Comparison of ENCODE assay signal across 1 cellular context in genomic region chr6:10957414-10957886, GRCh38.
A peak's percentile ranks its signal among the peaks of the same experiment; 100 is the strongest.
TF ChIP-seq lines count a peak whose summit lies in the region.

No MANE protein-coding gene starts in this region.

TF ChIP-seq in HepG2, 621 proteins besides CTCF, POLR2A, EP300 and RAD21 (continued from another document and continues in another):
- TF ChIP-seq, protein P1, sequence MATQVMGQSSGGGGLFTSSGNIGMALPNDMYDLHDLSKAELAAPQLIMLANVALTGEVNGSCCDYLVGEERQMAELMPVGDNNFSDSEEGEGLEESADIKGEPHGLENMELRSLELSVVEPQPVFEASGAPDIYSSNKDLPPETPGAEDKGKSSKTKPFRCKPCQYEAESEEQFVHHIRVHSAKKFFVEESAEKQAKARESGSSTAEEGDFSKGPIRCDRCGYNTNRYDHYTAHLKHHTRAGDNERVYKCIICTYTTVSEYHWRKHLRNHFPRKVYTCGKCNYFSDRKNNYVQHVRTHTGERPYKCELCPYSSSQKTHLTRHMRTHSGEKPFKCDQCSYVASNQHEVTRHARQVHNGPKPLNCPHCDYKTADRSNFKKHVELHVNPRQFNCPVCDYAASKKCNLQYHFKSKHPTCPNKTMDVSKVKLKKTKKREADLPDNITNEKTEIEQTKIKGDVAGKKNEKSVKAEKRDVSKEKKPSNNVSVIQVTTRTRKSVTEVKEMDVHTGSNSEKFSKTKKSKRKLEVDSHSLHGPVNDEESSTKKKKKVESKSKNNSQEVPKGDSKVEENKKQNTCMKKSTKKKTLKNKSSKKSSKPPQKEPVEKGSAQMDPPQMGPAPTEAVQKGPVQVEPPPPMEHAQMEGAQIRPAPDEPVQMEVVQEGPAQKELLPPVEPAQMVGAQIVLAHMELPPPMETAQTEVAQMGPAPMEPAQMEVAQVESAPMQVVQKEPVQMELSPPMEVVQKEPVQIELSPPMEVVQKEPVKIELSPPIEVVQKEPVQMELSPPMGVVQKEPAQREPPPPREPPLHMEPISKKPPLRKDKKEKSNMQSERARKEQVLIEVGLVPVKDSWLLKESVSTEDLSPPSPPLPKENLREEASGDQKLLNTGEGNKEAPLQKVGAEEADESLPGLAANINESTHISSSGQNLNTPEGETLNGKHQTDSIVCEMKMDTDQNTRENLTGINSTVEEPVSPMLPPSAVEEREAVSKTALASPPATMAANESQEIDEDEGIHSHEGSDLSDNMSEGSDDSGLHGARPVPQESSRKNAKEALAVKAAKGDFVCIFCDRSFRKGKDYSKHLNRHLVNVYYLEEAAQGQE (IDR thresholded peaks at IDR 0.05; ENCODE audit: borderline replicate concordance in 1 of 2, low read depth in 1 of 2, low read length in 2 of 2): peak in 1 of 2 experiments; percentile 35; a peak in 1 of 4 replicates
- TF ChIP-seq ZBTB21 (CRISPR knock-in tag; IDR thresholded peaks at IDR 0.05) (no peak; the same call in 1 of the 2 replicates), ARNTL (CRISPR knock-in tag; IDR thresholded peaks at IDR 0.05) (peak; percentile 51; the same call in 1 of the 2 replicates), SOX6 (IDR thresholded peaks at IDR 0.05) (no peak), SOX6 (CRISPR knock-in tag; IDR thresholded peaks at IDR 0.05) (peak; percentile 91), SPEN (CRISPR knock-in tag; IDR thresholded peaks at IDR 0.05; ENCODE audit: low read depth) (no peak; the same call in 1 of the 2 replicates), POLR2G (IDR thresholded peaks at IDR 0.05; ENCODE audit: low read depth, low read length) (no peak), EED (CRISPR knock-in tag; IDR thresholded peaks at IDR 0.05) (no peak), HOXD1 (CRISPR knock-in tag; IDR thresholded peaks at IDR 0.05) (0 out of 2 replicates have a peak, but pooled peaks have one; percentile 54), SIN3A (IDR thresholded peaks at IDR 0.05; ENCODE audit: borderline replicate concordance, low read depth, low read length) (no peak), CREB1 (IDR thresholded peaks at IDR 0.05) (no peak), CREB1 (CRISPR knock-in tag; IDR thresholded peaks at IDR 0.05) (peak; percentile 49), HNF4G (IDR thresholded peaks at IDR 0.05; ENCODE audit: borderline replicate concordance, low read depth, low read length) (peak; percentile 70; the same call in 1 of the 2 replicates), HNF4G (CRISPR knock-in tag; IDR thresholded peaks at IDR 0.05; ENCODE audit: borderline replicate concordance, low read depth) (peak; percentile 64; the same call in 1 of the 2 replicates), ATF6 (CRISPR knock-in tag; conservative IDR thresholded peaks at IDR 0.05) (no peak), EEA1 (CRISPR knock-in tag; IDR thresholded peaks at IDR 0.05; ENCODE audit: borderline replicate concordance) (no peak), NKX3-1 (CRISPR knock-in tag; IDR thresholded peaks at IDR 0.05) (no peak), KLF6 (CRISPR knock-in tag; IDR thresholded peaks at IDR 0.05) (no peak), HDAC6 (IDR thresholded peaks at IDR 0.05; ENCODE audit: low read depth, low read length) (no peak), CHD2 (IDR thresholded peaks at IDR 0.05; ENCODE audit: low read depth, low read length) (no peak), ZNF256 (CRISPR knock-in tag; conservative IDR thresholded peaks at IDR 0.05) (no peak), XRCC5 (optimal IDR thresholded peaks at IDR 0.05; ENCODE audit: low read length) (no peak), BRF2 (CRISPR knock-in tag; IDR thresholded peaks at IDR 0.05) (no peak), MEF2D (CRISPR knock-in tag; IDR thresholded peaks at IDR 0.05) (peak; percentile 80), THYN1 (CRISPR knock-in tag; IDR thresholded peaks at IDR 0.05; ENCODE audit: borderline replicate concordance, low read depth) (no peak), JUNB (CRISPR knock-in tag; IDR thresholded peaks at IDR 0.05; ENCODE audit: borderline replicate concordance) (peak; percentile 55; the same call in 1 of the 2 replicates), CHCHD3 (CRISPR knock-in tag; IDR thresholded peaks at IDR 0.05) (no peak), SRSF9 (IDR thresholded peaks at IDR 0.05; ENCODE audit: borderline replicate concordance, insufficient read depth, low read depth, low read length, poor library complexity, severe bottlenecking) (no peak), MAZ (IDR thresholded peaks at IDR 0.05; ENCODE audit: borderline replicate concordance, low read depth, low read length) (no peak), MAZ (CRISPR knock-in tag; IDR thresholded peaks at IDR 0.05; ENCODE audit: low read depth) (no peak), CAMTA2 (CRISPR knock-in tag; IDR thresholded peaks at IDR 0.05; ENCODE audit: borderline replicate concordance) (no peak), ZSCAN20 (CRISPR knock-in tag; IDR thresholded peaks at IDR 0.05; ENCODE audit: borderline replicate concordance) (no peak; the same call in 1 of the 2 replicates), POGK (CRISPR knock-in tag; conservative IDR thresholded peaks at IDR 0.05) (no peak; the same call in 1 of the 2 replicates), ZNF816 (CRISPR knock-in tag; IDR thresholded peaks at IDR 0.05; ENCODE audit: borderline replicate concordance) (peak; percentile 42; the same call in 1 of the 2 replicates), ZFP82 (CRISPR knock-in tag; IDR thresholded peaks at IDR 0.05; ENCODE audit: borderline replicate concordance) (no peak)
- TF ChIP-seq, protein P2, sequence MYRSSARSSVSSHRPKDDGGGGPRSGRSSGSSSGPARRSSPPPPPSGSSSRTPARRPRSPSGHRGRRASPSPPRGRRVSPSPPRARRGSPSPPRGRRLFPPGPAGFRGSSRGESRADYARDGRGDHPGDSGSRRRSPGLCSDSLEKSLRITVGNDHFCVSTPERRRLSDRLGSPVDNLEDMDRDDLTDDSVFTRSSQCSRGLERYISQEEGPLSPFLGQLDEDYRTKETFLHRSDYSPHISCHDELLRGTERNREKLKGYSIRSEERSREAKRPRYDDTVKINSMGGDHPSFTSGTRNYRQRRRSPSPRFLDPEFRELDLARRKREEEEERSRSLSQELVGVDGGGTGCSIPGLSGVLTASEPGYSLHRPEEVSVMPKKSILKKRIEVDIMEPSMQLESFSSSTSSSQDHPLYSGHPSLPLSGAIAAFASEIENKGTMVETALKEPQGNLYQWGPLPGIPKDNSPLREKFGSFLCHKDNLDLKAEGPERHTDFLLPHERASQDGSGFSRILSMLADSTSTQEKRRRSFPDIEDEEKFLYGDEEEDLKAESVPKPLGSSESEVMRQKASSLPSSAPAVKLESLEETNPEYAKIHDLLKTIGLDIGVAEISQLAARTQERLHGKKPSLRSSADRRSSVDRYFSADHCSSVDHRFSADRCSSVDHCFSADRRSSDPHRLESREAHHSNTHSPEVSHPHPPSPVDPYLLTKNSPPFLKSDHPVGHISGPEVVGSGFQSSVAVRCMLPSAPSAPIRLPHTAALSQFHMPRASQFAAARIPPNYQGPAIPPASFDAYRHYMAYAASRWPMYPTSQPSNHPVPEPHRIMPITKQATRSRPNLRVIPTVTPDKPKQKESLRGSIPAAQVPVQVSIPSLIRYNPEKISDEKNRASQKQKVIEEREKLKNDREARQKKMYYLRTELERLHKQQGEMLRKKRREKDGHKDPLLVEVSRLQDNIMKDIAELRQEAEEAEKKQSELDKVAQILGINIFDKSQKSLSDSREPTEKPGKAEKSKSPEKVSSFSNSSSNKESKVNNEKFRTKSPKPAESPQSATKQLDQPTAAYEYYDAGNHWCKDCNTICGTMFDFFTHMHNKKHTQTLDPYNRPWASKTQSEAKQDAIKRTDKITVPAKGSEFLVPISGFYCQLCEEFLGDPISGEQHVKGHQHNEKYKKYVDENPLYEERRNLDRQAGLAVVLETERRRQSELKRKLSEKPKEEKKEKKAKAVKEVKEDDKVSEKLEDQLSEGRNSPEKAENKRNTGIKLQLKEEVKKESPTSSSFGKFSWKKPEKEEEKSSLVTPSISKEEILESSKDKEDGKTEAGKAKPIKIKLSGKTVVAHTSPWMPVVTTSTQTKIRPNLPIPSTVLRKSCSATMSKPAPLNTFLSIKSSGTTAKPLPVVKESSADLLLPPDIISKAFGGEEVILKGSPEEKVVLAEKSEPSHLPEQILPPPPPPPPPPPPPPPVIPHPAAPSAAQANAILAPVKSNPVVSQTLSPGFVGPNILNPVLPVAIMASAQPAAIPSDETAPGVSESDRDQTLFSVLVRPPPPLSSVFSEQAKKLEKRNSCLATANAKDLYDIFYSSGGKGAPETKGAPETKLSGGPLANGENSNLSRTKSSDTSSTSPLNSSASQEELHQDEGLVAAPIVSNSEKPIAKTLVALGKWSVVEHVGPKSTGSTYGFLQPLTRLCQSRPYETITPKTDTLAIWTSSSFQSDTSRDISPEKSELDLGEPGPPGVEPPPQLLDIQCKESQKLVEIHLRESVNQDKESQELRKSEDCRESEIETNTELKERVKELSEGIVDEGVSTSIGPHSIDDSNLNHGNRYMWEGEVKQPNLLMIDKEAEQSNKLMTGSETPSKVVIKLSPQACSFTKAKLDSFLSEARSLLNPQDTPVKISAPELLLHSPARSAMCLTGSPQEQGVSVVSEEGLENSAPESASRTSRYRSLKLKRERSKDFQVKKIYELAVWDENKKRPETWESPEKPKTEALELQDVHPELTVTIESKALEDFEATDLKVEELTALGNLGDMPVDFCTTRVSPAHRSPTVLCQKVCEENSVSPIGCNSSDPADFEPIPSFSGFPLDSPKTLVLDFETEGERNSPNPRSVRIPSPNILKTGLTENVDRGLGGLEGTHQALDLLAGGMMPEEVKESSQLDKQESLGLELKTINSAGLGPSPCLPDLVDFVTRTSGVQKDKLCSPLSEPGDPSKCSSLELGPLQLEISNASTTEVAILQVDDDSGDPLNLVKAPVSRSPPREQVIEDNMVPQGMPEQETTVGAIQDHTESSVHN (CRISPR knock-in tag; IDR thresholded peaks at IDR 0.05): no peak
- TF ChIP-seq, protein P3, sequence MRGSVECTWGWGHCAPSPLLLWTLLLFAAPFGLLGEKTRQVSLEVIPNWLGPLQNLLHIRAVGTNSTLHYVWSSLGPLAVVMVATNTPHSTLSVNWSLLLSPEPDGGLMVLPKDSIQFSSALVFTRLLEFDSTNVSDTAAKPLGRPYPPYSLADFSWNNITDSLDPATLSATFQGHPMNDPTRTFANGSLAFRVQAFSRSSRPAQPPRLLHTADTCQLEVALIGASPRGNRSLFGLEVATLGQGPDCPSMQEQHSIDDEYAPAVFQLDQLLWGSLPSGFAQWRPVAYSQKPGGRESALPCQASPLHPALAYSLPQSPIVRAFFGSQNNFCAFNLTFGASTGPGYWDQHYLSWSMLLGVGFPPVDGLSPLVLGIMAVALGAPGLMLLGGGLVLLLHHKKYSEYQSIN (CRISPR knock-in tag; IDR thresholded peaks at IDR 0.05; ENCODE audit: borderline replicate concordance): no peak
- TF ChIP-seq, protein P4, sequence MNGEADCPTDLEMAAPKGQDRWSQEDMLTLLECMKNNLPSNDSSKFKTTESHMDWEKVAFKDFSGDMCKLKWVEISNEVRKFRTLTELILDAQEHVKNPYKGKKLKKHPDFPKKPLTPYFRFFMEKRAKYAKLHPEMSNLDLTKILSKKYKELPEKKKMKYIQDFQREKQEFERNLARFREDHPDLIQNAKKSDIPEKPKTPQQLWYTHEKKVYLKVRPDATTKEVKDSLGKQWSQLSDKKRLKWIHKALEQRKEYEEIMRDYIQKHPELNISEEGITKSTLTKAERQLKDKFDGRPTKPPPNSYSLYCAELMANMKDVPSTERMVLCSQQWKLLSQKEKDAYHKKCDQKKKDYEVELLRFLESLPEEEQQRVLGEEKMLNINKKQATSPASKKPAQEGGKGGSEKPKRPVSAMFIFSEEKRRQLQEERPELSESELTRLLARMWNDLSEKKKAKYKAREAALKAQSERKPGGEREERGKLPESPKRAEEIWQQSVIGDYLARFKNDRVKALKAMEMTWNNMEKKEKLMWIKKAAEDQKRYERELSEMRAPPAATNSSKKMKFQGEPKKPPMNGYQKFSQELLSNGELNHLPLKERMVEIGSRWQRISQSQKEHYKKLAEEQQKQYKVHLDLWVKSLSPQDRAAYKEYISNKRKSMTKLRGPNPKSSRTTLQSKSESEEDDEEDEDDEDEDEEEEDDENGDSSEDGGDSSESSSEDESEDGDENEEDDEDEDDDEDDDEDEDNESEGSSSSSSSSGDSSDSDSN (CRISPR knock-in tag; IDR thresholded peaks at IDR 0.05): no peak
